ENCODE assay signal across 1 cellular context in genomic region chr12:111685322-111685810, GRCh38.
A peak's percentile ranks its signal among the peaks of the same experiment; 100 is the strongest.
TF ChIP-seq lines count a peak whose summit lies in the region.

No MANE protein-coding gene starts in this region.

TF ChIP-seq in HEK293, 187 proteins besides CTCF, POLR2A, EP300 and RAD21 (continued from another document):
- no peak for TF ChIP-seq EGR2 (tag by site-specific recombination; IDR thresholded peaks at IDR 0.05; ENCODE audit: low read depth)
- TF ChIP-seq ZBTB21 (tag by site-specific recombination; IDR thresholded peaks at IDR 0.05): no peak
- TF ChIP-seq BCL11A (tag by site-specific recombination; IDR thresholded peaks at IDR 0.05; ENCODE audit: low read depth): no peak
- no peak for TF ChIP-seq TSHZ1 (tag by site-specific recombination; IDR thresholded peaks at IDR 0.05; ENCODE audit: borderline replicate concordance)
- TF ChIP-seq, protein P1, sequence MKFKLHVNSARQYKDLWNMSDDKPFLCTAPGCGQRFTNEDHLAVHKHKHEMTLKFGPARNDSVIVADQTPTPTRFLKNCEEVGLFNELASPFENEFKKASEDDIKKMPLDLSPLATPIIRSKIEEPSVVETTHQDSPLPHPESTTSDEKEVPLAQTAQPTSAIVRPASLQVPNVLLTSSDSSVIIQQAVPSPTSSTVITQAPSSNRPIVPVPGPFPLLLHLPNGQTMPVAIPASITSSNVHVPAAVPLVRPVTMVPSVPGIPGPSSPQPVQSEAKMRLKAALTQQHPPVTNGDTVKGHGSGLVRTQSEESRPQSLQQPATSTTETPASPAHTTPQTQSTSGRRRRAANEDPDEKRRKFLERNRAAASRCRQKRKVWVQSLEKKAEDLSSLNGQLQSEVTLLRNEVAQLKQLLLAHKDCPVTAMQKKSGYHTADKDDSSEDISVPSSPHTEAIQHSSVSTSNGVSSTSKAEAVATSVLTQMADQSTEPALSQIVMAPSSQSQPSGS (tag by site-specific recombination; IDR thresholded peaks at IDR 0.05; ENCODE audit: low read depth): no peak
- TF ChIP-seq ZNF433 (tag by site-specific recombination; IDR thresholded peaks at IDR 0.05; ENCODE audit: low read depth): no peak
- TF ChIP-seq ZNF677 (tag by site-specific recombination; IDR thresholded peaks at IDR 0.05): no peak
- TF ChIP-seq ZBTB48 (tag by site-specific recombination; IDR thresholded peaks at IDR 0.05): peak; percentile 75
- TF ChIP-seq OVOL3 (tag by site-specific recombination; IDR thresholded peaks at IDR 0.05): peak; percentile 10; the same call in 1 of the 2 replicates
- no peak for TF ChIP-seq FEZF1 (tag by site-specific recombination; IDR thresholded peaks at IDR 0.05)
- TF ChIP-seq ZNF585B (tag by site-specific recombination; IDR thresholded peaks at IDR 0.05): no peak
- peak; percentile 38; the same call in 1 of the 2 replicates for TF ChIP-seq ZNF76 (tag by site-specific recombination; IDR thresholded peaks at IDR 0.05; ENCODE audit: borderline replicate concordance, low read depth)
- no peak for TF ChIP-seq ZBTB44 (tag by site-specific recombination; IDR thresholded peaks at IDR 0.05)
- peak; percentile 38; the same call in 1 of the 2 replicates for TF ChIP-seq ZSCAN30 (tag by site-specific recombination; IDR thresholded peaks at IDR 0.05)
- TF ChIP-seq ZNF248 (tag by site-specific recombination; IDR thresholded peaks at IDR 0.05): no peak
- TF ChIP-seq ZNF2 (tag by site-specific recombination; IDR thresholded peaks at IDR 0.05): no peak
- TF ChIP-seq ZNF558 (tag by site-specific recombination; IDR thresholded peaks at IDR 0.05): no peak
- no peak for TF ChIP-seq KLF8 (tag by site-specific recombination; IDR thresholded peaks at IDR 0.05)
- no peak for TF ChIP-seq ZNF560 (tag by site-specific recombination; IDR thresholded peaks at IDR 0.05; ENCODE audit: borderline replicate concordance)
- TF ChIP-seq IKZF3 (tag by site-specific recombination; IDR thresholded peaks at IDR 0.05): 0 out of 2 replicates have a peak, but pooled peaks have one; percentile 8
- TF ChIP-seq ZNF660 (tag by site-specific recombination; IDR thresholded peaks at IDR 0.05): no peak; the same call in 1 of the 2 replicates
- no peak for TF ChIP-seq SP2 (tag by site-specific recombination; IDR thresholded peaks at IDR 0.05)
- TF ChIP-seq ZNF398 (tag by site-specific recombination; IDR thresholded peaks at IDR 0.05): no peak
- TF ChIP-seq PRDM4 (tag by site-specific recombination; IDR thresholded peaks at IDR 0.05): no peak
- no peak for TF ChIP-seq ZNF341 (tag by site-specific recombination; IDR thresholded peaks at IDR 0.05; ENCODE audit: low read depth)
- no peak for TF ChIP-seq ZNF629 (tag by site-specific recombination; IDR thresholded peaks at IDR 0.05)
- TF ChIP-seq ZBTB8A (tag by site-specific recombination; IDR thresholded peaks at IDR 0.05): no peak
- TF ChIP-seq, protein P2, sequence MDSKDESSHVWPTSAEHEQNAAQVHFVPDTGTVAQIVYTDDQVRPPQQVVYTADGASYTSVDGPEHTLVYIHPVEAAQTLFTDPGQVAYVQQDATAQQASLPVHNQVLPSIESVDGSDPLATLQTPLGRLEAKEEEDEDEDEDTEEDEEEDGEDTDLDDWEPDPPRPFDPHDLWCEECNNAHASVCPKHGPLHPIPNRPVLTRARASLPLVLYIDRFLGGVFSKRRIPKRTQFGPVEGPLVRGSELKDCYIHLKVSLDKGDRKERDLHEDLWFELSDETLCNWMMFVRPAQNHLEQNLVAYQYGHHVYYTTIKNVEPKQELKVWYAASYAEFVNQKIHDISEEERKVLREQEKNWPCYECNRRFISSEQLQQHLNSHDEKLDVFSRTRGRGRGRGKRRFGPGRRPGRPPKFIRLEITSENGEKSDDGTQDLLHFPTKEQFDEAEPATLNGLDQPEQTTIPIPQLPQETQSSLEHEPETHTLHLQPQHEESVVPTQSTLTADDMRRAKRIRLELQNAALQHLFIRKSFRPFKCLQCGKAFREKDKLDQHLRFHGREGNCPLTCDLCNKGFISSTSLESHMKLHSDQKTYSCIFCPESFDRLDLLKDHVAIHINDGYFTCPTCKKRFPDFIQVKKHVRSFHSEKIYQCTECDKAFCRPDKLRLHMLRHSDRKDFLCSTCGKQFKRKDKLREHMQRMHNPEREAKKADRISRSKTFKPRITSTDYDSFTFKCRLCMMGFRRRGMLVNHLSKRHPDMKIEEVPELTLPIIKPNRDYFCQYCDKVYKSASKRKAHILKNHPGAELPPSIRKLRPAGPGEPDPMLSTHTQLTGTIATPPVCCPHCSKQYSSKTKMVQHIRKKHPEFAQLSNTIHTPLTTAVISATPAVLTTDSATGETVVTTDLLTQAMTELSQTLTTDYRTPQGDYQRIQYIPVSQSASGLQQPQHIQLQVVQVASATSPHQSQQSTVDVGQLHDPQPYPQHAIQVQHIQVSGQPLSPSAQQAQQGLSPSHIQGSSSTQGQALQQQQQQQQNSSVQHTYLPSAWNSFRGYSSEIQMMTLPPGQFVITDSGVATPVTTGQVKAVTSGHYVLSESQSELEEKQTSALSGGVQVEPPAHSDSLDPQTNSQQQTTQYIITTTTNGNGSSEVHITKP (tag by site-specific recombination; IDR thresholded peaks at IDR 0.05): no peak
- TF ChIP-seq TRIM28 (IDR thresholded peaks at IDR 0.05; ENCODE audit: borderline replicate concordance, low read length): no peak
- TF ChIP-seq AEBP2 (tag by site-specific recombination; IDR thresholded peaks at IDR 0.05; ENCODE audit: borderline replicate concordance): no peak
- no peak for TF ChIP-seq ZNF354C (tag by site-specific recombination; IDR thresholded peaks at IDR 0.05; ENCODE audit: borderline replicate concordance, low read depth)
- no peak for TF ChIP-seq ZNF221 (tag by site-specific recombination; IDR thresholded peaks at IDR 0.05; ENCODE audit: borderline replicate concordance)
- TF ChIP-seq ZNF621 (tag by site-specific recombination; IDR thresholded peaks at IDR 0.05): no peak
- 0 out of 2 replicates have a peak, but pooled peaks have one; percentile 57 for TF ChIP-seq ZNF335 (tag by site-specific recombination; conservative IDR thresholded peaks at IDR 0.05)
- no peak for TF ChIP-seq ZNF366 (tag by site-specific recombination; conservative IDR thresholded peaks at IDR 0.05)
- TF ChIP-seq ZFP37 (tag by site-specific recombination; IDR thresholded peaks at IDR 0.05): no peak
- no peak for TF ChIP-seq ZSCAN23 (tag by site-specific recombination; IDR thresholded peaks at IDR 0.05)
- no peak for TF ChIP-seq ZNF488 (tag by site-specific recombination; IDR thresholded peaks at IDR 0.05)
